Comparison of ENCODE assay signal across 17 cellular contexts in genomic region chr17:48483004-48483403, GRCh38. TPM values are rescaled to one million over a fixed set of nuclear protein-coding genes. Genes with fewer than 3 reads are reported as not detected.
DNase-seq lines count a peak whose midpoint lies in the region; ATAC-seq and TF ChIP-seq lines count a peak whose summit lies in the region.
"Had no signal": no experiment of that assay in that cellular context is flagged by ENCODE, and none has a peak within 500 bp of the region (broad histone marks: within the 10 kb centered on the region; RNA-seq: fewer than 3 reads in every experiment).

No MANE protein-coding gene starts in this region.

- H3K4me3 Mint-ChIP-seq in Calu3 (ENCODE audit: low read depth, unreplicated experiment) (no peak overlapping the region), mesothelial cell of epicardium (no peak overlapping the region)
- H3K4me3 Mint-ChIP-seq in activated T-helper 17 cell treated with anti-CD3 and anti-CD28 coated beads, Interleukin-2, amount 50 U/mL, for 72 hours = peak overlapping the region; percentile 41
- H3K4me3 Mint-ChIP-seq: CD8-positive, alpha-beta T cell had no signal

- no peaks in the 10 kb centered on the region for H3K27me3 Mint-ChIP-seq in Calu3 (ENCODE audit: unreplicated experiment)
- H3K27me3 Mint-ChIP-seq in activated T-helper 17 cell treated with anti-CD3 and anti-CD28 coated beads, Interleukin-2, amount 50 U/mL, for 72 hours = peaks cover 3% of the 10 kb centered on the region
- H3K27me3 Mint-ChIP-seq in mesothelial cell of epicardium (ENCODE audit: low read depth) = no peaks in the 10 kb centered on the region

- H3K9me3 ChIP-seq in KOPT-K1 (ENCODE audit: insufficient read depth, low read length, poor library complexity, severe bottlenecking) = no peaks in the 10 kb centered on the region
- H3K9me3 ChIP-seq: colonic mucosa, esophagus squamous epithelium, lower lobe of right lung, neutrophil had no signal

- DNase-seq in Calu3 (no peak), mesothelial cell of epicardium (ENCODE audit: low spot score in 2 of 2, unreplicated experiment in 2 of 2) (no peak), DMS 273 treated with DMSO at 0.1 percent for 48 hours (lab: John Stamatoyannopoulos, UW) (no peak)
- DNase-seq: CD8-positive, alpha-beta T cell; colonic mucosa; esophagus squamous epithelium; lower lobe of right lung; NCI-H1105; NCI-H345 had no signal

- BruUV-seq in Calu3 (replicated peaks; lab: Mats Ljungman, UMichigan) = no TSS peak

- H3K27ac ChIP-seq in KOPT-K1 (ENCODE audit: low read depth, low read length, poor library complexity, severe bottlenecking) = peak overlapping the region; percentile 45
- H3K27ac ChIP-seq: colonic mucosa, lower lobe of right lung, neutrophil had no signal

- ATAC-seq in activated T-helper 17 cell treated with anti-CD3 and anti-CD28 coated beads, Interleukin-2, amount 50 U/mL, for 72 hours (replicated peaks) = no peak
- ATAC-seq in HG03457 (IDR thresholded peaks at IDR 0.05; ENCODE audit: unreplicated experiment) (no peak), HG03378 (IDR thresholded peaks at IDR 0.05; ENCODE audit: unreplicated experiment) (no peak), HG03432 (IDR thresholded peaks at IDR 0.05; ENCODE audit: unreplicated experiment) (no peak)
- ATAC-seq: CD8-positive, alpha-beta T cell had no signal

- CTCF ChIA-PET in Calu3 (lab: Charles Lee) = interaction anchor here (1.1 kb wide), 2 partner anchors 9 to 144 kb away, joined by 3 read pairs; no protein-coding TSS in a partner anchor

- intact Hi-C loops in Calu3 (cut with micrococcal nuclease; ENCODE audit: unreplicated experiment) = no loop called here

- H3K4me1 Mint-ChIP-seq in Calu3 (ENCODE audit: low read depth, unreplicated experiment) (peaks cover 46% of the 10 kb centered on the region), mesothelial cell of epicardium (peaks cover 53% of the 10 kb centered on the region)
- peaks cover 8% of the 10 kb centered on the region for H3K4me1 Mint-ChIP-seq in activated T-helper 17 cell treated with anti-CD3 and anti-CD28 coated beads, Interleukin-2, amount 50 U/mL, for 72 hours

- H3K9me3 Mint-ChIP-seq in Calu3 (ENCODE audit: low read depth, unreplicated experiment) (no peaks in the 10 kb centered on the region), mesothelial cell of epicardium (no peaks in the 10 kb centered on the region)
- H3K9me3 Mint-ChIP-seq in activated T-helper 17 cell treated with anti-CD3 and anti-CD28 coated beads, Interleukin-2, amount 50 U/mL, for 72 hours = no peaks in the 10 kb centered on the region
- H3K9me3 Mint-ChIP-seq: CD8-positive, alpha-beta T cell had no signal

- TF ChIP-seq CTCF in Calu3 (IDR thresholded peaks at IDR 0.05; ENCODE audit: unreplicated experiment) (no peak), mesothelial cell of epicardium (IDR thresholded peaks at IDR 0.05; ENCODE audit: unreplicated experiment) (no peak)

- peaks cover 7% of the 10 kb centered on the region for H3K36me3 Mint-ChIP-seq in Calu3 (ENCODE audit: insufficient read depth, unreplicated experiment)
- H3K36me3 Mint-ChIP-seq in activated T-helper 17 cell treated with anti-CD3 and anti-CD28 coated beads, Interleukin-2, amount 50 U/mL, for 72 hours (ENCODE audit: low read depth) = no peaks in the 10 kb centered on the region
- H3K36me3 Mint-ChIP-seq in mesothelial cell of epicardium = no peaks in the 10 kb centered on the region
- H3K36me3 Mint-ChIP-seq: CD8-positive, alpha-beta T cell had no signal

- H3K36me3 ChIP-seq in KOPT-K1 (ENCODE audit: insufficient read depth, low read length) = no peaks in the 10 kb centered on the region
- H3K36me3 ChIP-seq: colonic mucosa, esophagus squamous epithelium, lower lobe of right lung, neutrophil had no signal

- H3K27ac Mint-ChIP-seq in Calu3 (ENCODE audit: unreplicated experiment) = peak overlapping the region; percentile 66
- H3K27ac Mint-ChIP-seq in activated T-helper 17 cell treated with anti-CD3 and anti-CD28 coated beads, Interleukin-2, amount 50 U/mL, for 72 hours = peak overlapping the region; percentile 75
- peak overlapping the region; percentile 91 for H3K27ac Mint-ChIP-seq in mesothelial cell of epicardium
- H3K27ac Mint-ChIP-seq: CD8-positive, alpha-beta T cell had no signal

RNA-seq across cellular contexts. Expression of gene HOXB1, which starts 47.8 kb away (rescaled TPM):
- total RNA-seq in Calu3 (2022) (not detected in 2 replicates), mesothelial cell of epicardium (0.24 to 0.43 TPM (median 0.25 TPM) in 3 replicates)
- total RNA-seq in activated T-helper 17 cell treated with anti-CD3 and anti-CD28 coated beads, Interleukin-2, amount 50 U/mL, for 72 hours = not detected
- total RNA-seq: CD8-positive, alpha-beta T cell; colonic mucosa; lower lobe of right lung; RPMI7951; skeletal muscle tissue had no signal

RNA-seq across cellular contexts. Expression of gene SKAP1, which starts 53.0 kb away (rescaled TPM):
- total RNA-seq in Calu3 (2022) = 4.4 and 9.3 TPM in 2 replicates
- total RNA-seq in activated T-helper 17 cell treated with anti-CD3 and anti-CD28 coated beads, Interleukin-2, amount 50 U/mL, for 72 hours = 100 to 1,000 TPM in 1 of 2 donors, 10 to 100 TPM in 1; 71.4 to 103 TPM
- 3.4 to 4.3 TPM (median 3.4 TPM) in 3 replicates for total RNA-seq in mesothelial cell of epicardium
- total RNA-seq: RPMI7951 had no signal
